Comparison of ENCODE assay signal across 11 cellular contexts in genomic region chr17:65514082-65514481, GRCh38. TPM values are rescaled to one million over a fixed set of nuclear protein-coding genes. Genes with fewer than 3 reads are reported as not detected.
DNase-seq lines count a peak whose midpoint lies in the region; ATAC-seq and TF ChIP-seq lines count a peak whose summit lies in the region.
"Had no signal": no experiment of that assay in that cellular context is flagged by ENCODE, and none has a peak within 500 bp of the region (broad histone marks: within the 10 kb centered on the region; RNA-seq: fewer than 3 reads in every experiment).

No MANE protein-coding gene starts in this region.

- 76 to 88% methylated on average over 8 of the region's 8 CpGs for WGBS in sigmoid colon, 2 donors

- no peak overlapping the region for H3K27ac Mint-ChIP-seq in T-helper 2 cell treated with Interferon-gamma antibody and Interleukin-4, amounts not matched to agents 5 μg/mL and 100 μg/mL, for 36 hours

- H3K36me3 ChIP-seq in OCI-LY3 (replicated peaks; ENCODE audit: low read depth, low read length) (peaks cover 4% of the 10 kb centered on the region), sigmoid colon (no peaks in the 10 kb centered on the region)

- no peaks in the 10 kb centered on the region for H3K79me2 ChIP-seq in OCI-LY3 (ENCODE audit: low read length)
- H3K79me2 ChIP-seq: parathyroid adenoma had no signal

- no peaks in the 10 kb centered on the region for H3K9me3 Mint-ChIP-seq in T-helper 2 cell treated with Interferon-gamma antibody and Interleukin-4, amounts not matched to agents 5 μg/mL and 100 μg/mL, for 36 hours

- H4K20me1 ChIP-seq in OCI-LY3 (ENCODE audit: insufficient read depth, low read length) = no peaks in the 10 kb centered on the region

- ATAC-seq in HG02763 (IDR thresholded peaks at IDR 0.05; ENCODE audit: unreplicated experiment) = no peak

- no peak for TF ChIP-seq EP300 in sigmoid colon (IDR thresholded peaks at IDR 0.05)

- TF ChIP-seq CTCF in OCI-LY3 (IDR thresholded peaks at IDR 0.05; ENCODE audit: low read depth, low read length) (no peak), sigmoid colon (IDR thresholded peaks at IDR 0.05) (no peak)

- TF ChIP-seq POLR2A in sigmoid colon (IDR thresholded peaks at IDR 0.05) = no peak

- peaks cover 56% of the 10 kb centered on the region for H3K27me3 Mint-ChIP-seq in T-helper 2 cell treated with Interferon-gamma antibody and Interleukin-4, amounts not matched to agents 5 μg/mL and 100 μg/mL, for 36 hours (ENCODE audit: low read depth)

- H3K27ac ChIP-seq in OCI-LY3 (ENCODE audit: low read length) (no peak overlapping the region), epithelial cell of prostate (no peak overlapping the region), sigmoid colon (peak overlapping the region in 3 of 4 donors; percentile 51 to 88 (median 72))
- H3K27ac ChIP-seq: 22Rv1, parathyroid adenoma had no signal

- intact Hi-C loops in sigmoid colon (cut with DNase I) = no loop called here

- H3K9me3 ChIP-seq in OCI-LY3 (ENCODE audit: insufficient read depth, low read length) = 0 out of 2 replicates have a peak, but pooled peaks cover 3% of the 10 kb centered on the region
- no peaks in the 10 kb centered on the region for H3K9me3 ChIP-seq in sigmoid colon

- no peak overlapping the region for H3K4me3 Mint-ChIP-seq in T-helper 2 cell treated with Interferon-gamma antibody and Interleukin-4, amounts not matched to agents 5 μg/mL and 100 μg/mL, for 36 hours

- DNase-seq in T-helper 2 cell treated with Interferon-gamma antibody and Interleukin-4, amounts not matched to agents 5 μg/mL and 100 μg/mL, for 36 hours (ENCODE audit: low spot score) = peak; percentile 40
- DNase-seq in T-helper 2 cell (no peak), epithelial cell of prostate (ENCODE audit: low read depth, low spot score) (peak; percentile 18), sigmoid colon (peak; percentile 2), COLO668 (lab: John Stamatoyannopoulos, UW; ENCODE audit: unreplicated experiment) (no peak), T1000 (lab: John Stamatoyannopoulos, UW) (no peak)
- DNase-seq: SW 1271 had no signal

- no peak overlapping the region for H3K9ac ChIP-seq in OCI-LY3 (ENCODE audit: low read length)
- H3K9ac ChIP-seq: parathyroid adenoma had no signal

- peak overlapping the region; percentile 35; the same call in 1 of the 2 replicates for H3K4me2 ChIP-seq in OCI-LY3 (ENCODE audit: low read length)

- H3K4me1 ChIP-seq in OCI-LY3 (ENCODE audit: low read length) (peaks cover 38% of the 10 kb centered on the region), sigmoid colon (peaks cover 0 to 28% (median 27%) of the 10 kb centered on the region in 4 donors)
- H3K4me1 ChIP-seq: parathyroid adenoma had no signal

- H3K27me3 ChIP-seq in OCI-LY3 (ENCODE audit: low read depth, low read length) (no peaks in the 10 kb centered on the region), sigmoid colon (no peaks in the 10 kb centered on the region)

- peaks cover 5% of the 10 kb centered on the region for H3K4me1 Mint-ChIP-seq in T-helper 2 cell treated with Interferon-gamma antibody and Interleukin-4, amounts not matched to agents 5 μg/mL and 100 μg/mL, for 36 hours (ENCODE audit: low read depth)

- no peaks in the 10 kb centered on the region for H3K36me3 Mint-ChIP-seq in T-helper 2 cell treated with Interferon-gamma antibody and Interleukin-4, amounts not matched to agents 5 μg/mL and 100 μg/mL, for 36 hours (ENCODE audit: low read depth)

- H2AFZ ChIP-seq in OCI-LY3 (ENCODE audit: low read depth, low read length) = no peak overlapping the region
- H2AFZ ChIP-seq: parathyroid adenoma had no signal

- H3K4me3 ChIP-seq in OCI-LY3 (ENCODE audit: low read length) (no peak overlapping the region), sigmoid colon (no peak overlapping the region)

RNA-seq across cellular contexts. Expression of gene AXIN2, which starts 47.4 kb away (rescaled TPM):
- 10 to 100 TPM in 2 of 4 donors, 1 to 10 TPM in 2; 9.1 to 16.1 (median 12.5) TPM for total RNA-seq in sigmoid colon
- polyA plus RNA-seq in sigmoid colon = 10 to 100 TPM in 1 of 3 donors, 1 to 10 TPM in 2; 6.0 to 11.8 (median 9.0) TPM

Comparison
In these comparisons a context has a peak if more than half of its experiments do, and no peak if none do; other contexts are left out.
1. DNase-seq: peak in T-helper 2 cell treated with Interferon-gamma antibody and Interleukin-4, amounts not matched to agents 5 μg/mL and 100 μg/mL, for 36 hours (single experiment), epithelial cell of prostate (single experiment) and sigmoid colon (single experiment); none in T-helper 2 cell (0 of 5), COLO668 (single experiment) and T1000 (single experiment).
2. H3K27ac ChIP-seq: peak in sigmoid colon (3 of 4); none in OCI-LY3 (single experiment) and epithelial cell of prostate (single experiment).